Comparison of ENCODE assay signal across 11 cellular contexts in genomic region chr5:121870489-121870888, GRCh38. TPM values are rescaled to one million over a fixed set of nuclear protein-coding genes. Genes with fewer than 3 reads are reported as not detected.
A peak's percentile ranks its signal among the peaks of the same experiment; 100 is the strongest.
DNase-seq lines count a peak whose midpoint lies in the region; ATAC-seq and TF ChIP-seq lines count a peak whose summit lies in the region.
"Had no signal": no experiment of that assay in that cellular context is flagged by ENCODE, and none has a peak within 500 bp of the region (broad histone marks: within the 10 kb centered on the region; RNA-seq: fewer than 3 reads in every experiment).

No MANE protein-coding gene starts in this region.

- H3K4me3 ChIP-seq in kidney epithelial cell (ENCODE audit: low read depth, low read length) (no peak overlapping the region), MG63 (no peak overlapping the region), Karpas-422 (ENCODE audit: low read length) (no peak overlapping the region)
- H3K4me3 ChIP-seq: colonic mucosa had no signal

- DNase-seq in DMS53 (lab: John Stamatoyannopoulos, UW), result peak; percentile 53
- peak; percentile 5 to 19 for DNase-seq in Kasumi-1 (lab: John Stamatoyannopoulos, UW)
- DNase-seq in astrocyte of the hippocampus (ENCODE audit: low read depth, low spot score), result peak; percentile 38
- peak; percentile 10 for DNase-seq in kidney epithelial cell (ENCODE audit: low read depth)
- no peak for DNase-seq in MG63
- DNase-seq in Karpas-422, result no peak
- DNase-seq in stimulated activated CD4-positive, alpha-beta T cell treated with anti-CD3 and anti-CD28 coated beads, Interleukin-12 subunit alpha, Interleukin-12 subunit beta, amount 100 ng/mL, for 4 hours, result no peak
- DNase-seq: activated T-cell treated with anti-CD3 and anti-CD28 coated beads, Interleukin-2, amount 50 U/mL, for 1 hour; colonic mucosa had no signal

- no peaks in the 10 kb centered on the region for H4K20me1 ChIP-seq in Karpas-422 (ENCODE audit: insufficient read depth, low read depth, low read length)

- H3K9ac ChIP-seq in Karpas-422 (ENCODE audit: low read length), result no peak overlapping the region

- TF ChIP-seq CTCF in kidney epithelial cell (IDR thresholded peaks at IDR 0.05; ENCODE audit: insufficient read depth, low read length, poor library complexity, severe bottlenecking), result peak; percentile 13

- H3K27me3 ChIP-seq in kidney epithelial cell (ENCODE audit: control insufficient read depth, insufficient read depth, low read length) (no peaks in the 10 kb centered on the region), MG63 (peaks cover under 1% of the 10 kb centered on the region; the same call in 1 of the 2 replicates), Karpas-422 (ENCODE audit: low read length) (no peaks in the 10 kb centered on the region)
- H3K27me3 ChIP-seq: colonic mucosa had no signal

- H3K4me2 ChIP-seq in Karpas-422 (ENCODE audit: low read depth, low read length, poor library complexity, severe bottlenecking), result no peak overlapping the region

- H3K9me3 ChIP-seq in MG63, result no peaks in the 10 kb centered on the region
- H3K9me3 ChIP-seq in Karpas-422 (ENCODE audit: low read length), result no peaks in the 10 kb centered on the region
- H3K9me3 ChIP-seq: colonic mucosa had no signal

- no peaks in the 10 kb centered on the region for H3K9me2 ChIP-seq in Karpas-422 (replicated peaks; ENCODE audit: insufficient read depth, low read length)

- H3K4me1 ChIP-seq in Karpas-422 (ENCODE audit: low read length), result no peaks in the 10 kb centered on the region
- H3K4me1 ChIP-seq: colonic mucosa had no signal

- no peak for ATAC-seq in HG03095 (IDR thresholded peaks at IDR 0.05; ENCODE audit: unreplicated experiment)

- no peak overlapping the region for H3K27ac ChIP-seq in Karpas-422 (ENCODE audit: low read length)
- H3K27ac ChIP-seq: colonic mucosa had no signal

- no peak overlapping the region for H2AFZ ChIP-seq in Karpas-422 (ENCODE audit: low read length)

- no peaks in the 10 kb centered on the region for H3K36me3 ChIP-seq in kidney epithelial cell (ENCODE audit: control insufficient read depth, insufficient read depth, low read length)
- no peaks in the 10 kb centered on the region for H3K36me3 ChIP-seq in MG63
- H3K36me3 ChIP-seq in Karpas-422 (ENCODE audit: insufficient read depth, low read length), result no peaks in the 10 kb centered on the region
- H3K36me3 ChIP-seq: colonic mucosa had no signal

- H3K79me2 ChIP-seq in Karpas-422 (ENCODE audit: low read length), result no peaks in the 10 kb centered on the region

RNA-seq across cellular contexts. Expression of gene FTMT, which starts 18.8 kb away (rescaled TPM):
- not detected in 2 replicates for total RNA-seq in kidney epithelial cell
- not detected in 2 replicates for total RNA-seq in MG63 (2014; rRNA removed; shearing (Covaris generic); ENCODE audit: low replicate concordance)
- total RNA-seq in Karpas-422 (2014; rRNA removed; shearing (Covaris generic); ENCODE audit: low replicate concordance), result not detected in 2 replicates
- total RNA-seq: colonic mucosa, myocyte had no signal

Comparison
In these comparisons a context has a peak if more than half of its experiments do, and no peak if none do; other contexts are left out.
1. DNase-seq: peak in DMS53 (single experiment), Kasumi-1 (2 of 2), astrocyte of the hippocampus (single experiment) and kidney epithelial cell (single experiment); none in MG63 (single experiment), Karpas-422 (single experiment) and stimulated activated CD4-positive, alpha-beta T cell treated with anti-CD3 and anti-CD28 coated beads, Interleukin-12 subunit alpha, Interleukin-12 subunit beta, amount 100 ng/mL, for 4 hours (single experiment).